10 cellular contexts compared by ENCODE assay signal in genomic region chr3:141410408-141410807, GRCh38. TPM values are rescaled to one million over a fixed set of nuclear protein-coding genes. Genes with fewer than 3 reads are reported as not detected.
DNase-seq lines count a peak whose midpoint lies in the region; FAIRE-seq and TF ChIP-seq lines count a peak whose summit lies in the region.
"Had no signal": no experiment of that assay in that cellular context is flagged by ENCODE, and none has a peak within 500 bp of the region (broad histone marks: within the 10 kb centered on the region; RNA-seq: fewer than 3 reads in every experiment).

No MANE protein-coding gene starts in this region.

- H3K36me3 Mint-ChIP-seq in H9 (ENCODE audit: insufficient read depth in 1 of 3, low read depth in 3 of 3): peaks cover 0 to 14% (median 6%) of the 10 kb centered on the region in 3 experiments; a peak in 3 of 7 replicates

- H3K23me2 ChIP-seq in H9 (ENCODE audit: insufficient read length, low read depth, low read length, poor library complexity, severe bottlenecking): no peaks in the 10 kb centered on the region

- H3K9me3 Mint-ChIP-seq in H9: no peaks in the 10 kb centered on the region

- TF ChIP-seq CTCF in kidney (IDR thresholded peaks at IDR 0.05; ENCODE audit: borderline replicate concordance, extremely low read depth, insufficient read depth): no peak
- TF ChIP-seq CTCF in H9 (conservative IDR thresholded peaks at IDR 0.05): no peak

- H3K4me3 Mint-ChIP-seq in H9: no peak overlapping the region

- H2AFZ ChIP-seq in H9 (ENCODE audit: low read length): no peak overlapping the region

- no peak overlapping the region for H3K14ac ChIP-seq in H9 (ENCODE audit: insufficient read depth, low read length)

- H2BK5ac ChIP-seq in H9 (ENCODE audit: insufficient read length, low read length): no peak overlapping the region

- H2BK120ac ChIP-seq in H9 (ENCODE audit: low read depth, low read length, poor library complexity, severe bottlenecking): no peak overlapping the region

- H3K4me3 ChIP-seq in kidney (ENCODE audit: low read length in 2 of 2) (no peak overlapping the region), thymus (ENCODE audit: low read length) (no peak overlapping the region)

- no peak overlapping the region for H3K4me2 ChIP-seq in H9 (ENCODE audit: insufficient read depth, insufficient read length, low read length)

- 17 to 27% (median 19%) methylated on average over 3 of the region's 3 CpGs for WGBS in adipose tissue, 3 donors
- WGBS in thymus: 94% methylated on average over 3 of the region's 3 CpGs
- no CpG with 5 or more reads among the region's 3 CpGs for WGBS in H9 (ENCODE audit: extremely low coverage, insufficient read length, low lambda C conversion rate)

- no peak overlapping the region for H2AK5ac ChIP-seq in H9 (ENCODE audit: insufficient read length, low read length)

- no peak overlapping the region for H4K5ac ChIP-seq in H9 (ENCODE audit: insufficient read length, low read depth, low read length)

- no peak overlapping the region for H3T11ph ChIP-seq in H9 (ENCODE audit: low read length)

- no peak overlapping the region for H3K27ac Mint-ChIP-seq in H9

- no peak overlapping the region for H2BK15ac ChIP-seq in H9 (ENCODE audit: low read depth, low read length)

- H4K91ac ChIP-seq in H9 (ENCODE audit: insufficient read length, low read depth, low read length): no peak overlapping the region

- H3K27me3 ChIP-seq in thymus (ENCODE audit: control insufficient read depth, insufficient read depth): no peaks in the 10 kb centered on the region
- peaks cover 4% of the 10 kb centered on the region; the same call in 1 of the 2 replicates for H3K27me3 ChIP-seq in H9 (ENCODE audit: insufficient read depth, low read length)

- H2BK12ac ChIP-seq in H9 (ENCODE audit: insufficient read length, low read depth, low read length): no peak overlapping the region

- no peak for FAIRE-seq in kidney (lab: Jason Lieb, UNC)

- H3K79me2 ChIP-seq in H9 (ENCODE audit: insufficient read depth, low read length): no peaks in the 10 kb centered on the region

- no peak overlapping the region for H2BK20ac ChIP-seq in H9 (ENCODE audit: low read depth, low read length, poor library complexity, severe bottlenecking)

- no peak overlapping the region for H3K18ac ChIP-seq in H9 (ENCODE audit: insufficient read length, low read depth, low read length)

- H3K56ac ChIP-seq in H9 (ENCODE audit: insufficient read length, low read depth, low read length): no peak overlapping the region

- H3K23ac ChIP-seq in H9 (ENCODE audit: insufficient read length, low read depth, low read length): no peak overlapping the region

- H3K27me3 Mint-ChIP-seq in H9 (ENCODE audit: low read depth): peaks cover 23% of the 10 kb centered on the region

- H3K36me3 ChIP-seq in kidney (ENCODE audit: control insufficient read depth in 1 of 2, insufficient read depth in 2 of 2, low read length in 2 of 2): peaks cover 19 to 38% of the 10 kb centered on the region in 2 donors
- H3K36me3 ChIP-seq in thymus (ENCODE audit: control insufficient read depth, insufficient read depth): no peaks in the 10 kb centered on the region

- H3K79me1 ChIP-seq in H9 (ENCODE audit: insufficient read depth, low read depth, low read length, poor library complexity, severe bottlenecking): no peaks in the 10 kb centered on the region

- peaks cover 20 to 27% of the 10 kb centered on the region in 2 experiments for H3K4me1 Mint-ChIP-seq in H9

- peak; percentile 85 for DNase-seq in DMS 273 (lab: John Stamatoyannopoulos, UW; ENCODE audit: unreplicated experiment)
- DNase-seq in DMS 273 treated with DMSO at 0.1 percent for 48 hours (lab: John Stamatoyannopoulos, UW): no peak
- no peak for DNase-seq in kidney
- no peak for DNase-seq in NCI-H526 treated with DMSO at 0.1 percent for 48 hours (lab: John Stamatoyannopoulos, UW)
- no peak for DNase-seq in LoVo (ENCODE audit: low spot score)
- no peak for DNase-seq in H9
- DNase-seq: Kasumi-1 had no signal

- no peak overlapping the region for H3K4ac ChIP-seq in H9 (ENCODE audit: low read depth, low read length)

- H4K20me1 ChIP-seq in H9 (ENCODE audit: control insufficient read depth, insufficient read depth, insufficient read length): no peaks in the 10 kb centered on the region

- intact Hi-C loops in kidney (cut with DNase I): no loop called here

- H4K8ac ChIP-seq in H9 (replicated peaks; ENCODE audit: insufficient read length, low read depth, low read length): no peak overlapping the region

- H3K9ac ChIP-seq in kidney (ENCODE audit: low read length in 2 of 2) (no peak overlapping the region), H9 (ENCODE audit: extremely low read depth, insufficient read length, low read length) (no peak overlapping the region)

- peak overlapping the region; percentile 21 for H3K27ac ChIP-seq in adipose tissue (ENCODE audit: low read depth, low read length)
- peak overlapping the region; percentile 77 to 93 for H3K27ac ChIP-seq in kidney (ENCODE audit: low read depth in 2 of 2, low read length in 2 of 2)
- H3K27ac ChIP-seq in thymus (ENCODE audit: low read depth): peak overlapping the region; percentile 71
- no peak overlapping the region for H3K27ac ChIP-seq in H9 (ENCODE audit: insufficient read length, low read depth, low read length)
- H3K27ac ChIP-seq: 22Rv1 had no signal

- no peaks in the 10 kb centered on the region for H3K9me3 ChIP-seq in kidney (ENCODE audit: control insufficient read depth in 1 of 2, low read length in 2 of 2)
- no peaks in the 10 kb centered on the region for H3K9me3 ChIP-seq in thymus (ENCODE audit: control insufficient read depth)
- H3K9me3 ChIP-seq in H9 (ENCODE audit: control insufficient read depth, low read depth, low read length): no peaks in the 10 kb centered on the region

- H3K4me1 ChIP-seq in kidney (ENCODE audit: control insufficient read depth in 1 of 2, insufficient read depth in 1 of 2, low read depth in 1 of 2, low read length in 2 of 2) (peaks cover 37 to 39% of the 10 kb centered on the region in 2 donors), thymus (ENCODE audit: control insufficient read depth, insufficient read depth, low read length) (peaks cover 4% of the 10 kb centered on the region), H9 (ENCODE audit: insufficient read depth, low read length) (no peaks in the 10 kb centered on the region)

RNA-seq across cellular contexts. Expression of gene ZBTB38, which starts 42.1 kb away (rescaled TPM):
- 10 to 100 TPM in 2 of 3 donors, 1 to 10 TPM in 1; 9.4 to 23.3 (median 18.2) TPM for polyA plus RNA-seq in adipose tissue
- 113 TPM for total RNA-seq in kidney
- polyA plus RNA-seq in kidney (ENCODE audit: insufficient read depth, low read depth, low replicate concordance): 8.6 TPM
- polyA plus RNA-seq in thymus: 11.0 TPM
- 12.7 and 14.6 TPM in 2 replicates for total RNA-seq in H9 (2021)
